ENCODE assay signal across 8 cellular contexts in genomic region chr7:105013283-105013817, GRCh38. TPM values are rescaled to one million over a fixed set of nuclear protein-coding genes. Genes with fewer than 3 reads are reported as not detected.
DNase-seq lines count a peak whose midpoint lies in the region; ATAC-seq lines count a peak whose summit lies in the region.

No MANE protein-coding gene starts in this region.

- peaks cover 21% of the 10 kb centered on the region for H3K4me1 ChIP-seq in endocrine pancreas (ENCODE audit: control insufficient read depth, insufficient read depth, low read length)
- H3K4me1 ChIP-seq in mesodermal cell (ENCODE audit: control insufficient read depth, insufficient read depth, low read length, poor library complexity, severe bottlenecking), result no peaks in the 10 kb centered on the region

- no peaks in the 10 kb centered on the region for H3K27me3 ChIP-seq in endocrine pancreas (ENCODE audit: control insufficient read depth, insufficient read depth, low read length)

- no peaks in the 10 kb centered on the region for H3K9me3 ChIP-seq in endocrine pancreas (ENCODE audit: control insufficient read depth, low read length)
- H3K9me3 ChIP-seq in mesodermal cell (ENCODE audit: control insufficient read depth, low read length), result no peaks in the 10 kb centered on the region

- no peaks in the 10 kb centered on the region for H3K36me3 ChIP-seq in endocrine pancreas (ENCODE audit: control insufficient read depth, insufficient read depth, low read length)
- peaks cover 21% of the 10 kb centered on the region for H3K36me3 ChIP-seq in mesodermal cell (ENCODE audit: control insufficient read depth, insufficient read depth, low read length)

- peak; percentile 38 for ATAC-seq in GM19455 (IDR thresholded peaks at IDR 0.05; ENCODE audit: unreplicated experiment)

- 0 to 1% methylated on average over 15 to 24 of the region's 34 CpGs for WGBS in mesodermal cell (ENCODE audit: insufficient coverage in 2 of 2), 2 experiments

- H3K4me3 ChIP-seq in endocrine pancreas (ENCODE audit: control insufficient read depth, insufficient read depth, low read length), result peak overlapping the region; percentile 86
- peak overlapping the region; percentile 95 for H3K4me3 ChIP-seq in mesodermal cell (ENCODE audit: extremely low read depth, insufficient read depth, low read length, poor library complexity, severe bottlenecking)

- DNase-seq in CMK (ENCODE audit: low read depth), result peak; percentile 80
- DNase-seq in HS-27A (ENCODE audit: low read depth), result peak; percentile 67
- DNase-seq in NK-92 (lab: John Stamatoyannopoulos, UW; ENCODE audit: unreplicated experiment), result peak; percentile 46
- DNase-seq in activated CD8-positive, alpha-beta memory T cell treated with anti-CD3 and anti-CD28 coated beads, Interleukin-2, amount 50 U/mL, for 1 hour (ENCODE audit: extremely low read depth), result peak; percentile 88
- DNase-seq in stimulated activated CD8-positive, alpha-beta memory T cell treated with anti-CD3 and anti-CD28 coated beads, Interleukin-15, amount 100 ng/mL, for 24 hours (ENCODE audit: low read depth), result peak; percentile 75

- peak overlapping the region; percentile 93 for H3K9ac ChIP-seq in endocrine pancreas (ENCODE audit: control insufficient read depth, insufficient read depth, low read length)

- H3K27ac ChIP-seq in mesodermal cell (ENCODE audit: low read depth, low read length, severe bottlenecking), result peak overlapping the region; percentile 100

RNA-seq across cellular contexts. Expression of gene KMT2E, which starts 0.7 kb away (rescaled TPM):
- polyA plus RNA-seq in mesodermal cell (2013, experiment 1 of 2), result 44.2 TPM
- 43.7 TPM for polyA plus RNA-seq in mesodermal cell (2013, experiment 2 of 2)

Comparison
In these comparisons a context has a peak if more than half of its experiments do, and no peak if none do; other contexts are left out.
1. Peak in every context shown above with its lines: DNase-seq, ATAC-seq, H3K4me3 ChIP-seq and H3K27ac ChIP-seq.